Comparison of ENCODE assay signal across 9 cellular contexts in genomic region chr6:15421945-15422733, GRCh38.
DNase-seq lines count a peak whose midpoint lies in the region; ATAC-seq lines count a peak whose summit lies in the region.
"Had no signal": no experiment of that assay in that cellular context is flagged by ENCODE, and none has a peak within 500 bp of the region (broad histone marks: within the 10 kb centered on the region; RNA-seq: fewer than 3 reads in every experiment).

No MANE protein-coding gene starts in this region.

- peak in 2 of 3 donors; percentile 28 to 44 for DNase-seq in immature natural killer cell
- no peak for DNase-seq in NCI-H524 treated with DMSO at 0.1 percent for 48 hours (lab: John Stamatoyannopoulos, UW)
- DNase-seq in left cardiac atrium: no peak
- DNase-seq in SHP77 (lab: John Stamatoyannopoulos, UW): no peak
- DNase-seq: NCI-H187 treated with DMSO at 0.1 percent for 48 hours had no signal

- H3K4me3 Mint-ChIP-seq in IgD-negative memory B cell (peak overlapping the region in 2 of 4 donors; percentile 70 to 87), immature natural killer cell (peak overlapping the region; percentile 40 to 80 (median 62))

- H3K9me3 Mint-ChIP-seq in IgD-negative memory B cell: peaks cover 2 to 7% (median 4%) of the 10 kb centered on the region in 3 donors
- H3K9me3 Mint-ChIP-seq in immature natural killer cell: peaks cover 0 to 17% (median 13%) of the 10 kb centered on the region in 6 donors

- intact Hi-C loops in left cardiac atrium (cut with DNase I): no loop called here

- H3K4me2 ChIP-seq in BLaER1 treated with 17β-estradiol and CSF1 and Interleukin-3, amounts not matched to agents 10 nM and 100 nM: peak overlapping the region; percentile 54 to 92 (median 76)

- peaks cover 30 to 38% (median 33%) of the 10 kb centered on the region in 11 experiments for H3K9me3 ChIP-seq in BLaER1 treated with 17β-estradiol and CSF1 and Interleukin-3, amounts not matched to agents 10 nM and 100 nM (replicated peaks in 1 of 11)

- peaks cover 32 to 68% (median 56%) of the 10 kb centered on the region in 11 experiments; a peak in 18 of 22 replicates for H4K20me1 ChIP-seq in BLaER1 treated with 17β-estradiol and CSF1 and Interleukin-3, amounts not matched to agents 10 nM and 100 nM

- 0 out of 20 replicates have a peak overlapping the region, but pooled peaks of 1 of the 10 experiments have one; percentile 10 for H3K4me3 ChIP-seq in BLaER1 treated with 17β-estradiol and CSF1 and Interleukin-3, amounts not matched to agents 10 nM and 100 nM

- H3K4me1 ChIP-seq in BLaER1 treated with 17β-estradiol and CSF1 and Interleukin-3, amounts not matched to agents 10 nM and 100 nM: peaks cover 54 to 62% (median 58%) of the 10 kb centered on the region in 10 experiments

- ATAC-seq in GM18868 (IDR thresholded peaks at IDR 0.05; ENCODE audit: unreplicated experiment) (peak; percentile 69), GM21723 (IDR thresholded peaks at IDR 0.05; ENCODE audit: unreplicated experiment) (no peak), left cardiac atrium (no peak)

- peaks cover 25 to 74% (median 61%) of the 10 kb centered on the region in 11 experiments for H3K36me3 ChIP-seq in BLaER1 treated with 17β-estradiol and CSF1 and Interleukin-3, amounts not matched to agents 10 nM and 100 nM

- H3K36me3 Mint-ChIP-seq in IgD-negative memory B cell: peaks cover 11% of the 10 kb centered on the region
- H3K36me3 Mint-ChIP-seq in immature natural killer cell: peaks cover 10 to 15% (median 10%) of the 10 kb centered on the region in 3 donors

- no peaks in the 10 kb centered on the region for H3K27me3 Mint-ChIP-seq in IgD-negative memory B cell
- H3K27me3 Mint-ChIP-seq in immature natural killer cell (ENCODE audit: low read depth in 3 of 3): peaks cover 0 to 4% (median 2%) of the 10 kb centered on the region in 3 donors

- H3K27ac ChIP-seq in BLaER1 treated with 17β-estradiol and CSF1 and Interleukin-3, amounts not matched to agents 10 nM and 100 nM: peak overlapping the region in 8 of 11 experiments; percentile 44 to 80 (median 70); a peak in 10 of 22 replicates

- H3K9ac ChIP-seq in BLaER1 treated with 17β-estradiol and CSF1 and Interleukin-3, amounts not matched to agents 10 nM and 100 nM: peak overlapping the region in 5 of 11 experiments; percentile 35 to 73 (median 66); a peak in 2 of 22 replicates

- H3K4me1 Mint-ChIP-seq in IgD-negative memory B cell (peaks cover 35 to 45% (median 39%) of the 10 kb centered on the region in 3 donors), immature natural killer cell (peaks cover 73 to 86% of the 10 kb centered on the region in 2 donors)

- H3K27me3 ChIP-seq in BLaER1 treated with 17β-estradiol and CSF1 and Interleukin-3, amounts not matched to agents 10 nM and 100 nM: no peaks in the 10 kb centered on the region

- peak overlapping the region in 2 of 3 donors; percentile 43 to 78 for H3K27ac Mint-ChIP-seq in IgD-negative memory B cell
- H3K27ac Mint-ChIP-seq in immature natural killer cell: peak overlapping the region; percentile 69 to 88 (median 82)

Comparison
In these comparisons a context has a peak if more than half of its experiments do, and no peak if none do; other contexts are left out.
1. DNase-seq: peak in immature natural killer cell (2 of 3); none in NCI-H524 treated with DMSO at 0.1 percent for 48 hours (single experiment), left cardiac atrium (single experiment) and SHP77 (0 of 2).